14 cellular contexts compared by ENCODE assay signal in genomic region chr19:41384351-41384750, GRCh38. TPM values are rescaled to one million over a fixed set of nuclear protein-coding genes. Genes with fewer than 3 reads are reported as not detected.
DNase-seq lines count a peak whose midpoint lies in the region; ATAC-seq and TF ChIP-seq lines count a peak whose summit lies in the region.
"Had no signal": no experiment of that assay in that cellular context is flagged by ENCODE, and none has a peak within 500 bp of the region (broad histone marks: within the 10 kb centered on the region; RNA-seq: fewer than 3 reads in every experiment).

No MANE protein-coding gene starts in this region.

- H3K4me2 ChIP-seq in BLaER1 (peak overlapping the region; percentile 11; the same call in 1 of the 2 replicates), H9 (ENCODE audit: insufficient read depth, insufficient read length, low read length) (no peak overlapping the region)

- H3K79me2 ChIP-seq in H9 (ENCODE audit: insufficient read depth, low read length): no peaks in the 10 kb centered on the region

- H3K9me3 Mint-ChIP-seq in H9: no peaks in the 10 kb centered on the region
- H3K9me3 Mint-ChIP-seq in WTC11: no peaks in the 10 kb centered on the region
- H3K9me3 Mint-ChIP-seq: CD4-positive, alpha-beta T cell; IgD-negative memory B cell had no signal

- no peak overlapping the region for H3T11ph ChIP-seq in H9 (ENCODE audit: low read length)

- no peak overlapping the region for H4K91ac ChIP-seq in H9 (ENCODE audit: insufficient read length, low read depth, low read length)

- H3K79me1 ChIP-seq in H9 (ENCODE audit: insufficient read depth, low read depth, low read length, poor library complexity, severe bottlenecking): no peaks in the 10 kb centered on the region

- no peak overlapping the region for H2AK5ac ChIP-seq in H9 (ENCODE audit: insufficient read length, low read length)

- no peak overlapping the region for H2BK20ac ChIP-seq in H9 (ENCODE audit: low read depth, low read length, poor library complexity, severe bottlenecking)

- H2BK12ac ChIP-seq in H9 (ENCODE audit: insufficient read length, low read depth, low read length): no peak overlapping the region

- no peak overlapping the region for H3K9ac ChIP-seq in BLaER1
- no peak overlapping the region for H3K9ac ChIP-seq in H9 (ENCODE audit: extremely low read depth, insufficient read length, low read length)

- H3K4me3 ChIP-seq in BLaER1 (no peak overlapping the region), right atrium auricular region (no peak overlapping the region)

- H3K27ac ChIP-seq in BLaER1: no peak overlapping the region
- H3K27ac ChIP-seq in H9 (ENCODE audit: insufficient read length, low read depth, low read length): no peak overlapping the region
- no peak overlapping the region for H3K27ac ChIP-seq in right atrium auricular region

- H3K4me1 Mint-ChIP-seq in H9 (no peaks in the 10 kb centered on the region), WTC11 (no peaks in the 10 kb centered on the region)
- H3K4me1 Mint-ChIP-seq: IgD-negative memory B cell had no signal

- CTCF ChIA-PET in WTC11 (lab: Charles Lee): interaction anchor here (1.0 to 1.2 kb wide), 3 partner anchors 19 to 179 kb away, joined by 3 to 4 read pairs (median 3); no protein-coding TSS in a partner anchor

- H3K9me3 ChIP-seq in BLaER1 (no peaks in the 10 kb centered on the region), H9 (ENCODE audit: control insufficient read depth, low read depth, low read length) (no peaks in the 10 kb centered on the region), right atrium auricular region (no peaks in the 10 kb centered on the region)

- no peak overlapping the region for H4K5ac ChIP-seq in H9 (ENCODE audit: insufficient read length, low read depth, low read length)

- TF ChIP-seq CTCF in H9 (conservative IDR thresholded peaks at IDR 0.05) (no peak), WTC11 (IDR thresholded peaks at IDR 0.05) (no peak), right atrium auricular region (IDR thresholded peaks at IDR 0.05) (no peak)

- H4K8ac ChIP-seq in H9 (replicated peaks; ENCODE audit: insufficient read length, low read depth, low read length): no peak overlapping the region

- peak overlapping the region; percentile 21 for H3K56ac ChIP-seq in H9 (ENCODE audit: insufficient read length, low read depth, low read length)

- peaks cover 12% of the 10 kb centered on the region for H3K4me1 ChIP-seq in BLaER1
- H3K4me1 ChIP-seq in H9 (ENCODE audit: insufficient read depth, low read length): no peaks in the 10 kb centered on the region
- no peaks in the 10 kb centered on the region for H3K4me1 ChIP-seq in right atrium auricular region

- H4K20me1 ChIP-seq in BLaER1 (peaks cover 9% of the 10 kb centered on the region; the same call in 1 of the 2 replicates), H9 (ENCODE audit: control insufficient read depth, insufficient read depth, insufficient read length) (no peaks in the 10 kb centered on the region)

- POLR2A ChIA-PET in WTC11 (lab: Charles Lee): no interaction called here

- no CpG with 5 or more reads among the region's 5 CpGs for WGBS in H9 (ENCODE audit: extremely low coverage, insufficient read length, low lambda C conversion rate)

- H3K23me2 ChIP-seq in H9 (ENCODE audit: insufficient read length, low read depth, low read length, poor library complexity, severe bottlenecking): no peaks in the 10 kb centered on the region

- H3K36me3 ChIP-seq in BLaER1 (peaks cover 90% of the 10 kb centered on the region), right atrium auricular region (peaks cover 2% of the 10 kb centered on the region)

- no peak overlapping the region for H3K18ac ChIP-seq in H9 (ENCODE audit: insufficient read length, low read depth, low read length)

- H3K14ac ChIP-seq in H9 (ENCODE audit: insufficient read depth, low read length): no peak overlapping the region

- peak overlapping the region in 2 of 3 experiments; percentile 36 to 85; a peak in 2 of 7 replicates for H3K27ac Mint-ChIP-seq in H9
- 0 out of 2 replicates have a peak overlapping the region, but pooled peaks have one; percentile 41 for H3K27ac Mint-ChIP-seq in WTC11
- H3K27ac Mint-ChIP-seq: CD4-positive, alpha-beta T cell; IgD-negative memory B cell had no signal

- H3K27me3 ChIP-seq in BLaER1 (no peaks in the 10 kb centered on the region), H9 (ENCODE audit: insufficient read depth, low read length) (no peaks in the 10 kb centered on the region), right atrium auricular region (no peaks in the 10 kb centered on the region)

- H3K23ac ChIP-seq in H9 (ENCODE audit: insufficient read length, low read depth, low read length): no peak overlapping the region

- H3K36me3 Mint-ChIP-seq in H9 (ENCODE audit: insufficient read depth in 1 of 3, low read depth in 3 of 3) (peaks cover 2 to 38% (median 9%) of the 10 kb centered on the region in 3 experiments; a peak in 6 of 7 replicates), WTC11 (peaks cover 3% of the 10 kb centered on the region; the same call in 1 of the 2 replicates)

- H3K27me3 Mint-ChIP-seq in H9 (ENCODE audit: low read depth) (peaks cover 2% of the 10 kb centered on the region; the same call in 1 of the 2 replicates), WTC11 (ENCODE audit: low read depth) (no peaks in the 10 kb centered on the region)
- H3K27me3 Mint-ChIP-seq: CD4-positive, alpha-beta T cell; IgD-negative memory B cell had no signal

- H3K4me3 Mint-ChIP-seq in H9 (no peak overlapping the region), WTC11 (no peak overlapping the region)
- H3K4me3 Mint-ChIP-seq: CD4-positive, alpha-beta T cell; IgD-negative memory B cell had no signal

- no peak overlapping the region for H2BK5ac ChIP-seq in H9 (ENCODE audit: insufficient read length, low read length)

- DNase-seq in H9: no peak
- DNase-seq in WTC11 (ENCODE audit: low spot score): no peak
- DNase-seq in left kidney (ENCODE audit: low read depth, low spot score): peak; percentile 45
- no peak for DNase-seq in NCI-H526 treated with DMSO at 0.1 percent for 48 hours (lab: John Stamatoyannopoulos, UW)
- DNase-seq in activated effector memory CD4-positive, alpha-beta T cell treated with anti-CD3 and anti-CD28 coated beads, Interleukin-2, amount 50 U/mL, for 16 hours: no peak
- no peak for DNase-seq in right atrium auricular region (ENCODE audit: low spot score)
- DNase-seq: C1 segment of cervical spinal cord; CD4-positive, alpha-beta T cell; DMS79; KG1 had no signal

- no peak overlapping the region for H3K4ac ChIP-seq in H9 (ENCODE audit: low read depth, low read length)

- ATAC-seq in WTC11 (no peak), GM19452 (IDR thresholded peaks at IDR 0.05; ENCODE audit: unreplicated experiment) (no peak)
- ATAC-seq: HCT116 had no signal

- H2BK120ac ChIP-seq in H9 (ENCODE audit: low read depth, low read length, poor library complexity, severe bottlenecking): no peak overlapping the region

- no peak overlapping the region for H2BK15ac ChIP-seq in H9 (ENCODE audit: low read depth, low read length)

- no peak overlapping the region for H2AFZ ChIP-seq in H9 (ENCODE audit: low read length)

TF ChIP-seq in WTC11, 78 proteins besides CTCF, POLR2A, EP300 and RAD21 (continues in another document):
- TF ChIP-seq, protein P1, sequence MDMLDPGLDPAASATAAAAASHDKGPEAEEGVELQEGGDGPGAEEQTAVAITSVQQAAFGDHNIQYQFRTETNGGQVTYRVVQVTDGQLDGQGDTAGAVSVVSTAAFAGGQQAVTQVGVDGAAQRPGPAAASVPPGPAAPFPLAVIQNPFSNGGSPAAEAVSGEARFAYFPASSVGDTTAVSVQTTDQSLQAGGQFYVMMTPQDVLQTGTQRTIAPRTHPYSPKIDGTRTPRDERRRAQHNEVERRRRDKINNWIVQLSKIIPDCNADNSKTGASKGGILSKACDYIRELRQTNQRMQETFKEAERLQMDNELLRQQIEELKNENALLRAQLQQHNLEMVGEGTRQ (CRISPR knock-in tag; IDR thresholded peaks at IDR 0.05): no peak
- TF ChIP-seq, protein P2, sequence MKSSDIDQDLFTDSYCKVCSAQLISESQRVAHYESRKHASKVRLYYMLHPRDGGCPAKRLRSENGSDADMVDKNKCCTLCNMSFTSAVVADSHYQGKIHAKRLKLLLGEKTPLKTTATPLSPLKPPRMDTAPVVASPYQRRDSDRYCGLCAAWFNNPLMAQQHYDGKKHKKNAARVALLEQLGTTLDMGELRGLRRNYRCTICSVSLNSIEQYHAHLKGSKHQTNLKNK (CRISPR knock-in tag; IDR thresholded peaks at IDR 0.05): no peak
- TF ChIP-seq GTF2I (CRISPR knock-in tag; conservative IDR thresholded peaks at IDR 0.05) (no peak), ZNF219 (CRISPR knock-in tag; IDR thresholded peaks at IDR 0.05; ENCODE audit: borderline replicate concordance) (no peak), JAZF1 (CRISPR knock-in tag; IDR thresholded peaks at IDR 0.05) (no peak)

RNA-seq across cellular contexts. Expression of gene TMEM91, which starts 8.0 kb away (rescaled TPM):
- total RNA-seq in H9 (2021) (5.7 and 6.1 TPM in 2 replicates), WTC11 (2021) (5.3 to 6.0 TPM (median 5.3 TPM) in 3 replicates), right atrium auricular region (1 to 10 TPM; 5.0 to 8.5 TPM)

RNA-seq across cellular contexts. Expression of gene EXOSC5, which starts 12.8 kb away (rescaled TPM):
- 58.7 and 62.1 TPM in 2 replicates for total RNA-seq in H9 (2021)
- total RNA-seq in WTC11 (2021): 56.4 to 60.3 TPM (median 56.6 TPM) in 3 replicates
- total RNA-seq in right atrium auricular region: 1 to 10 TPM; 8.5 to 9.0 TPM

RNA-seq across cellular contexts. Expression of gene BCKDHA, which starts 13.3 kb away (rescaled TPM):
- total RNA-seq in H9 (2021): 21.1 and 28.3 TPM in 2 replicates
- total RNA-seq in WTC11 (2021): 18.8 to 34.8 TPM (median 32.6 TPM) in 3 replicates
- total RNA-seq in right atrium auricular region: 10 to 100 TPM; 65.2 to 77.6 TPM

RNA-seq across cellular contexts. Expression of gene B9D2, which starts 20.4 kb away (rescaled TPM):
- total RNA-seq in H9 (2021) (4.8 and 5.2 TPM in 2 replicates), WTC11 (2021) (4.5 to 6.3 TPM (median 4.7 TPM) in 3 replicates), right atrium auricular region (1 to 10 TPM; 1.9 to 3.8 TPM)

RNA-seq across cellular contexts. Expression of gene TGFB1, which starts 30.6 kb away (rescaled TPM):
- total RNA-seq in H9 (2021) (30.1 and 31.3 TPM in 2 replicates), WTC11 (2021) (10.4 to 11.8 TPM (median 11.0 TPM) in 3 replicates), right atrium auricular region (10 to 100 TPM; 17.6 to 33.7 TPM)
